ENCODE assay signal across 10 cellular contexts in genomic region chr9:94865599-94866456, GRCh38.
DNase-seq lines count a peak whose midpoint lies in the region; ATAC-seq and TF ChIP-seq lines count a peak whose summit lies in the region.
"Had no signal": no experiment of that assay in that cellular context is flagged by ENCODE, and none has a peak within 500 bp of the region (broad histone marks: within the 10 kb centered on the region; RNA-seq: fewer than 3 reads in every experiment).

No MANE protein-coding gene starts in this region.

- peaks cover 40% of the 10 kb centered on the region for H3K4me1 Mint-ChIP-seq in progenitor cell of endocrine pancreas (ENCODE audit: low read depth)
- H3K4me1 Mint-ChIP-seq in activated T-cell treated with anti-CD3 and anti-CD28 coated beads, Interleukin-2, amount 50 U/mL, for 72 hours (ENCODE audit: low read depth): peaks cover 45% of the 10 kb centered on the region
- H3K4me1 Mint-ChIP-seq in effector memory CD8-positive, alpha-beta T cell (ENCODE audit: low read depth in 2 of 2): peaks cover 27 to 34% of the 10 kb centered on the region in 2 donors

- peak; percentile 61 for DNase-seq in D341Med (ENCODE audit: low spot score)
- DNase-seq in RPMI7951 (ENCODE audit: low read depth): peak; percentile 68
- no peak for DNase-seq in progenitor cell of endocrine pancreas (ENCODE audit: low spot score, unreplicated experiment)
- no peak for DNase-seq in activated T-cell treated with anti-CD3 and anti-CD28 coated beads, Interleukin-2, amount 50 U/mL, for 72 hours
- DNase-seq in effector memory CD8-positive, alpha-beta T cell: no peak
- DNase-seq: DMS153, MV-4-11 had no signal

- TF ChIP-seq CTCF in gastroesophageal sphincter (IDR thresholded peaks at IDR 0.05) (no peak), progenitor cell of endocrine pancreas (IDR thresholded peaks at IDR 0.05; ENCODE audit: unreplicated experiment) (no peak)

- no peak for TF ChIP-seq POLR2A in gastroesophageal sphincter (IDR thresholded peaks at IDR 0.05)

- 20 to 58% methylated on average over 9 of the region's 9 CpGs for WGBS in gastroesophageal sphincter (ENCODE audit: low coverage in 1 of 2), 2 donors

- H3K36me3 Mint-ChIP-seq in progenitor cell of endocrine pancreas (ENCODE audit: insufficient read depth): no peaks in the 10 kb centered on the region
- H3K36me3 Mint-ChIP-seq in activated T-cell treated with anti-CD3 and anti-CD28 coated beads, Interleukin-2, amount 50 U/mL, for 72 hours (ENCODE audit: insufficient read depth in 2 of 2): peaks cover 0 to under 1% of the 10 kb centered on the region in 2 donors
- peaks cover 16% of the 10 kb centered on the region for H3K36me3 Mint-ChIP-seq in effector memory CD8-positive, alpha-beta T cell (ENCODE audit: insufficient read depth)

- peak overlapping the region; percentile 96 for H3K27ac Mint-ChIP-seq in progenitor cell of endocrine pancreas
- H3K27ac Mint-ChIP-seq in activated T-cell treated with anti-CD3 and anti-CD28 coated beads, Interleukin-2, amount 50 U/mL, for 72 hours: no peak overlapping the region
- no peak overlapping the region for H3K27ac Mint-ChIP-seq in effector memory CD8-positive, alpha-beta T cell

- peak overlapping the region; percentile 29 for H3K4me3 Mint-ChIP-seq in progenitor cell of endocrine pancreas (ENCODE audit: low read depth)
- H3K4me3 Mint-ChIP-seq in activated T-cell treated with anti-CD3 and anti-CD28 coated beads, Interleukin-2, amount 50 U/mL, for 72 hours: no peak overlapping the region
- H3K4me3 Mint-ChIP-seq in effector memory CD8-positive, alpha-beta T cell: no peak overlapping the region

- H3K27me3 ChIP-seq in gastroesophageal sphincter: no peaks in the 10 kb centered on the region

- no peaks in the 10 kb centered on the region for H3K36me3 ChIP-seq in gastroesophageal sphincter

- no peak overlapping the region for H3K4me3 ChIP-seq in gastroesophageal sphincter

- no peaks in the 10 kb centered on the region for H3K9me3 ChIP-seq in gastroesophageal sphincter

- no peak for ATAC-seq in gastroesophageal sphincter
- no peak for ATAC-seq in GM21786 (IDR thresholded peaks at IDR 0.05; ENCODE audit: unreplicated experiment)
- ATAC-seq in activated T-cell treated with anti-CD3 and anti-CD28 coated beads, Interleukin-2, amount 50 U/mL, for 72 hours (replicated peaks in 1 of 2): no peak
- no peak for ATAC-seq in effector memory CD8-positive, alpha-beta T cell (replicated peaks)
- no peak for ATAC-seq in GM21360 (IDR thresholded peaks at IDR 0.05; ENCODE audit: unreplicated experiment)

- H3K27me3 Mint-ChIP-seq in progenitor cell of endocrine pancreas: no peaks in the 10 kb centered on the region
- H3K27me3 Mint-ChIP-seq in activated T-cell treated with anti-CD3 and anti-CD28 coated beads, Interleukin-2, amount 50 U/mL, for 72 hours (ENCODE audit: low read depth): no peaks in the 10 kb centered on the region
- H3K27me3 Mint-ChIP-seq in effector memory CD8-positive, alpha-beta T cell: no peaks in the 10 kb centered on the region

- H3K9me3 Mint-ChIP-seq in progenitor cell of endocrine pancreas (ENCODE audit: low read depth): no peaks in the 10 kb centered on the region
- no peaks in the 10 kb centered on the region for H3K9me3 Mint-ChIP-seq in activated T-cell treated with anti-CD3 and anti-CD28 coated beads, Interleukin-2, amount 50 U/mL, for 72 hours
- H3K9me3 Mint-ChIP-seq in effector memory CD8-positive, alpha-beta T cell: no peaks in the 10 kb centered on the region

- TF ChIP-seq EP300 in gastroesophageal sphincter (IDR thresholded peaks at IDR 0.05): no peak

- peaks cover 26 to 64% (median 27%) of the 10 kb centered on the region in 3 donors for H3K4me1 ChIP-seq in gastroesophageal sphincter

- peak overlapping the region; percentile 84 to 99 (median 87) for H3K27ac ChIP-seq in gastroesophageal sphincter

Comparison
In these comparisons a context has a peak if more than half of its experiments do, and no peak if none do; other contexts are left out.
1. DNase-seq: peak in D341Med (single experiment) and RPMI7951 (single experiment); none in progenitor cell of endocrine pancreas (single experiment), activated T-cell treated with anti-CD3 and anti-CD28 coated beads, Interleukin-2, amount 50 U/mL, for 72 hours (0 of 2) and effector memory CD8-positive, alpha-beta T cell (0 of 3).